In genomic region chr5:55537315-55537714, GRCh38 we compare ENCODE assay signal across 7 cellular contexts. TPM values are rescaled to one million over a fixed set of nuclear protein-coding genes. Genes with fewer than 3 reads are reported as not detected.
DNase-seq lines count a peak whose midpoint lies in the region; ATAC-seq, FAIRE-seq and TF ChIP-seq lines count a peak whose summit lies in the region.
"Not testable (repeated sequence)": the region's sequence is repeated elsewhere in the genome, so short reads cannot be mapped to it uniquely, and the experiment has no call there.

No MANE protein-coding gene starts in this region.

- H3K4me3 Mint-ChIP-seq in H9 = 0 out of 5 replicates have a peak overlapping the region, but pooled peaks of 1 of the 2 experiments have one; percentile 23
- H3K4me3 Mint-ChIP-seq in endodermal cell; stimulated activated naive CD8-positive, alpha-beta T cell treated with anti-CD3 and anti-CD28 coated beads, Interleukin-15, Interleukin-2, amounts not matched to agents 100 ng/mL and 50 ng/mL, for 24 hours: not testable (repeated sequence)

- TF ChIP-seq RAD21 in A549 (conservative IDR thresholded peaks at IDR 0.05 in 1 of 2, IDR thresholded peaks at IDR 0.05 in 1 of 2) = not testable (repeated sequence)

- H3K18ac ChIP-seq in H9 (ENCODE audit: insufficient read length, low read depth, low read length); trophoblast cell (ENCODE audit: low read length): not testable (repeated sequence)

- not testable (repeated sequence) for H3K4me3 ChIP-seq in A549; HEK293 (ENCODE audit: low read depth, low read length); endodermal cell (ENCODE audit: low read length); trophoblast cell (ENCODE audit: low read depth, low read length)

- H3K27ac ChIP-seq in A549; H9 (ENCODE audit: insufficient read length, low read depth, low read length); HEK293 (ENCODE audit: extremely low read depth, low read depth, low read length); endodermal cell (ENCODE audit: low read depth, low read length); trophoblast cell (ENCODE audit: low read depth, low read length): not testable (repeated sequence)
- peak overlapping the region; percentile 91; the same call in 1 of the 2 replicates for H3K27ac ChIP-seq in VCaP

- H3K36me3 Mint-ChIP-seq in H9 (ENCODE audit: insufficient read depth in 1 of 3, low read depth in 3 of 3); endodermal cell (ENCODE audit: low read depth); stimulated activated naive CD8-positive, alpha-beta T cell treated with anti-CD3 and anti-CD28 coated beads, Interleukin-15, Interleukin-2, amounts not matched to agents 100 ng/mL and 50 ng/mL, for 24 hours (ENCODE audit: low read depth): not testable (repeated sequence)

- POLR2A ChIA-PET in A549 (lab: Yijun Ruan, JAX) = interaction anchor here (0.7 kb wide), 1 partner anchor 122 kb away, joined by 3 read pairs; no protein-coding TSS in a partner anchor
- POLR2A ChIA-PET in HEK293 (lab: Yijun Ruan, JAX) = not testable (repeated sequence)

- not testable (repeated sequence) for H3T11ph ChIP-seq in H9 (ENCODE audit: low read length)

- not testable (repeated sequence) for H3K27me3 ChIP-seq in H9 (ENCODE audit: insufficient read depth, low read length); endodermal cell (ENCODE audit: control insufficient read depth, insufficient read depth, low read length, poor library complexity, severe bottlenecking); trophoblast cell (ENCODE audit: insufficient read depth, low read length)

- FAIRE-seq in A549 (lab: Jason Lieb, UNC) = not testable (repeated sequence)

- not testable (repeated sequence) for H3K36me3 ChIP-seq in HEK293 (ENCODE audit: control insufficient read depth in 2 of 2, insufficient read depth in 1 of 2, low read length in 2 of 2); endodermal cell (ENCODE audit: control insufficient read depth, insufficient read depth, low read length); trophoblast cell (ENCODE audit: control insufficient read depth in 1 of 2, insufficient read depth in 2 of 2, low read length in 2 of 2)

- not testable (repeated sequence) for H2AK5ac ChIP-seq in H9 (ENCODE audit: insufficient read length, low read length); trophoblast cell (ENCODE audit: low read length)

- not testable (repeated sequence) for H2BK120ac ChIP-seq in H9 (ENCODE audit: low read depth, low read length, poor library complexity, severe bottlenecking); trophoblast cell (ENCODE audit: insufficient read depth, low read length, poor library complexity)

- not testable (repeated sequence) for H3K56ac ChIP-seq in H9 (ENCODE audit: insufficient read length, low read depth, low read length)

- H3K27me3 Mint-ChIP-seq in H9 (ENCODE audit: low read depth); endodermal cell (ENCODE audit: insufficient read depth); stimulated activated naive CD8-positive, alpha-beta T cell treated with anti-CD3 and anti-CD28 coated beads, Interleukin-15, Interleukin-2, amounts not matched to agents 100 ng/mL and 50 ng/mL, for 24 hours: not testable (repeated sequence)

- H4K91ac ChIP-seq in H9 (ENCODE audit: insufficient read length, low read depth, low read length); trophoblast cell (ENCODE audit: low read depth, low read length): not testable (repeated sequence)

- H2BK15ac ChIP-seq in H9 (ENCODE audit: low read depth, low read length) = not testable (repeated sequence)

- H3K4ac ChIP-seq in H9 (ENCODE audit: low read depth, low read length); trophoblast cell (ENCODE audit: low read depth, low read length): not testable (repeated sequence)

- not testable (repeated sequence) for H3K4me2 ChIP-seq in A549; H9 (ENCODE audit: insufficient read depth, insufficient read length, low read length); trophoblast cell (ENCODE audit: low read length)

- not testable (repeated sequence) for H2BK5ac ChIP-seq in H9 (ENCODE audit: insufficient read length, low read length); trophoblast cell (ENCODE audit: low read depth, low read length, poor library complexity)

- peaks cover 23% of the 10 kb centered on the region for H3K4me1 ChIP-seq in A549
- not testable (repeated sequence) for H3K4me1 ChIP-seq in H9 (ENCODE audit: insufficient read depth, low read length); HEK293 (ENCODE audit: control insufficient read depth, insufficient read depth, low read length); endodermal cell (ENCODE audit: control insufficient read depth, insufficient read depth, low read length); trophoblast cell (ENCODE audit: control insufficient read depth in 1 of 2, insufficient read depth in 2 of 2, low read length in 2 of 2)

- H2AFZ ChIP-seq in H9 (ENCODE audit: low read length); trophoblast cell (ENCODE audit: insufficient read depth, low read length, poor library complexity): not testable (repeated sequence)

- not testable (repeated sequence) for H3K9ac ChIP-seq in H9 (ENCODE audit: extremely low read depth, insufficient read length, low read length); endodermal cell (ENCODE audit: extremely low read depth, low read length, poor library complexity, severe bottlenecking); trophoblast cell (ENCODE audit: low read length)

- DNase-seq in A549 (ENCODE audit: low read depth in 1 of 2, low spot score in 1 of 2); H9; endodermal cell; trophoblast cell: not testable (repeated sequence)

- not testable (repeated sequence) for ATAC-seq in A549

- H3K4me1 Mint-ChIP-seq in H9 (peaks cover 43 to 49% of the 10 kb centered on the region in 2 experiments), endodermal cell (peaks cover 37% of the 10 kb centered on the region)
- H3K4me1 Mint-ChIP-seq in stimulated activated naive CD8-positive, alpha-beta T cell treated with anti-CD3 and anti-CD28 coated beads, Interleukin-15, Interleukin-2, amounts not matched to agents 100 ng/mL and 50 ng/mL, for 24 hours (ENCODE audit: low read depth) = peaks cover 63% of the 10 kb centered on the region

- not testable (repeated sequence) for H4K20me1 ChIP-seq in H9 (ENCODE audit: control insufficient read depth, insufficient read depth, insufficient read length)

- not testable (repeated sequence) for H3K14ac ChIP-seq in H9 (ENCODE audit: insufficient read depth, low read length); trophoblast cell (ENCODE audit: low read length)

- H3K9me3 ChIP-seq in A549; H9 (ENCODE audit: control insufficient read depth, low read depth, low read length); HEK293 (ENCODE audit: control insufficient read depth, insufficient read depth, low read depth, low read length); endodermal cell (ENCODE audit: control insufficient read depth, low read length); trophoblast cell (ENCODE audit: insufficient read depth, low read depth, low read length): not testable (repeated sequence)

- peaks cover 12% of the 10 kb centered on the region; the same call in 1 of the 2 replicates for H3K79me2 ChIP-seq in H9 (ENCODE audit: insufficient read depth, low read length)
- peaks cover 19% of the 10 kb centered on the region for H3K79me2 ChIP-seq in trophoblast cell (ENCODE audit: control insufficient read depth, insufficient read depth, low read length, poor library complexity)

- TF ChIP-seq POLR2A in A549 (IDR thresholded peaks at IDR 0.05; ENCODE audit: low read length) = not testable (repeated sequence)

- H4K12ac ChIP-seq in trophoblast cell (ENCODE audit: low read depth, low read length) = not testable (repeated sequence)

- CTCF ChIA-PET in A549 (lab: Yijun Ruan, JAX); HEK293 (lab: Yijun Ruan, JAX): not testable (repeated sequence)

- not testable (repeated sequence) for TF ChIP-seq EP300 in A549 (IDR thresholded peaks at IDR 0.05)

- H3K23ac ChIP-seq in H9 (ENCODE audit: insufficient read length, low read depth, low read length); trophoblast cell (ENCODE audit: low read length): not testable (repeated sequence)

- not testable (repeated sequence) for H3K79me1 ChIP-seq in H9 (ENCODE audit: insufficient read depth, low read depth, low read length, poor library complexity, severe bottlenecking)
- peaks cover 14% of the 10 kb centered on the region for H3K79me1 ChIP-seq in trophoblast cell (ENCODE audit: low read length)

- H4K8ac ChIP-seq in H9 (replicated peaks; ENCODE audit: insufficient read length, low read depth, low read length); trophoblast cell (ENCODE audit: low read depth, low read length): not testable (repeated sequence)

- H2BK20ac ChIP-seq in H9 (ENCODE audit: low read depth, low read length, poor library complexity, severe bottlenecking) = not testable (repeated sequence)

- not testable (repeated sequence) for H2BK12ac ChIP-seq in H9 (ENCODE audit: insufficient read length, low read depth, low read length)
- peak overlapping the region; percentile 19 for H2BK12ac ChIP-seq in trophoblast cell (ENCODE audit: low read length)

- H3K27ac Mint-ChIP-seq in H9 (peak overlapping the region in 2 of 3 experiments; percentile 27 to 81; a peak in 2 of 7 replicates), endodermal cell (peak overlapping the region; percentile 44)
- H3K27ac Mint-ChIP-seq in stimulated activated naive CD8-positive, alpha-beta T cell treated with anti-CD3 and anti-CD28 coated beads, Interleukin-15, Interleukin-2, amounts not matched to agents 100 ng/mL and 50 ng/mL, for 24 hours = peak overlapping the region; percentile 21

- H3K23me2 ChIP-seq in H9 (ENCODE audit: insufficient read length, low read depth, low read length, poor library complexity, severe bottlenecking) = not testable (repeated sequence)

- WGBS in A549 (ENCODE audit: missing lambda C conversion rate) = 88% methylated on average over 8 of the region's 8 CpGs
- no CpG with 5 or more reads among the region's 8 CpGs for WGBS in H9 (ENCODE audit: extremely low coverage, insufficient read length, low lambda C conversion rate)
- WGBS in endodermal cell (ENCODE audit: insufficient coverage in 1 of 2, insufficient read length in 1 of 2), 2 experiments = 89 to 97% methylated on average over 5 to 8 of the region's 8 CpGs
- no CpG with 5 or more reads among the region's 8 CpGs for WGBS in trophoblast cell (ENCODE audit: extremely low coverage, insufficient coverage, insufficient read length)

- TF ChIP-seq CTCF in A549 (IDR thresholded peaks at IDR 0.05); H9 (conservative IDR thresholded peaks at IDR 0.05); HEK293 (tag by site-specific recombination; IDR thresholded peaks at IDR 0.05); VCaP (conservative IDR thresholded peaks at IDR 0.05); endodermal cell (conservative IDR thresholded peaks at IDR 0.05): not testable (repeated sequence)

- H3K9me3 Mint-ChIP-seq in H9; endodermal cell; stimulated activated naive CD8-positive, alpha-beta T cell treated with anti-CD3 and anti-CD28 coated beads, Interleukin-15, Interleukin-2, amounts not matched to agents 100 ng/mL and 50 ng/mL, for 24 hours: not testable (repeated sequence)

- H4K5ac ChIP-seq in H9 (ENCODE audit: insufficient read length, low read depth, low read length) = not testable (repeated sequence)

RNA-seq across cellular contexts. Expression of gene PLPP1, which starts 2.6 kb away (rescaled TPM):
- polyA plus RNA-seq in A549 (2011; rRNA removed) (71.6 and 80.5 TPM in 2 replicates), A549 (2017; fragmentation: RNase III; extraction: RNeasy Plus Mini Kit Qiagen cat#74134 plus additional on column Dnase treatment) (23.9 to 40.4 TPM (median 37.7 TPM) in 3 replicates)
- polyA plus RNA-seq in A549 (2012; cell fraction: cytosol; rRNA removed) = 18.4 and 22.0 TPM in 2 replicates
- polyA plus RNA-seq in A549 (2012; cell fraction: nucleus; rRNA removed) = 17.4 and 22.9 TPM in 2 replicates
- polyA minus RNA-seq in A549 (2011; rRNA and poly(A)+ RNA removed) = 27.3 and 27.7 TPM in 2 replicates
- total RNA-seq in H9 (2021) (80.7 and 85.9 TPM in 2 replicates), endodermal cell (100 to 1,000 TPM in 1 of 2 donors, 10 to 100 TPM in 1; 29.0 to 100 TPM)
- 30.1 TPM for polyA plus RNA-seq in endodermal cell (2013, experiment 1 of 2)
- polyA plus RNA-seq in endodermal cell (2013, experiment 2 of 2) = 26.8 TPM
- 87.5 and 92.7 TPM in 2 replicates for polyA plus RNA-seq in trophoblast cell (2013)
